ENCODE assay signal across 8 cellular contexts in the genomic region with DNA sequence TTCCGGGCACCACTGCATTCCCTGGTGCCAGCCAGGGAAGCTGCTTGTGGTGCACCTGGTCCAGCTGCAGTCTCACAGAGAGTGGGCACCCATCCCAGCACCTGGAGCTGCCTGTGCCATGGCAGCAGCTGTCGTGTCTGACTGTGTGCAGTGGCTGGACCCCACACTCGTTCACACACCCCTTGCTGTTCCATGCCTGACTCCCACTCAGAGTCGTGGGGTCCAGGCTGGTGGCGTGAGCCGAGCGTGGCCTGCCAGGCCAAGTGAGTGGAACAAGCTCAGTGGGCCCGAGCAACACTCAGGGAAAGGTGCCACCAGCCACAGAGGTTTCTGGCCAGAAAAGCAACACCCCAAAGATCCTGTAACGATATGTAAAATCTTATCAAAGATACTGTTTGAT.
"Had no signal": no experiment of that assay in that cellular context is flagged by ENCODE, and none has a peak within 500 bp of the region (broad histone marks: within the 10 kb centered on the region; RNA-seq: fewer than 3 reads in every experiment).

No MANE protein-coding gene starts in this region.

- H3K27ac ChIP-seq: HL-60 had no signal

- H3K4me3 Mint-ChIP-seq: GM23338, HFFc6, IgD-negative memory B cell had no signal

- H3K27ac Mint-ChIP-seq: GM23338, HFFc6, IgD-negative memory B cell had no signal

- FAIRE-seq: HepG2 had no signal

- H3K36me3 Mint-ChIP-seq: IgD-negative memory B cell had no signal

- DNase-seq: H7, HFFc6 had no signal

- H3K27me3 Mint-ChIP-seq: IgD-negative memory B cell had no signal

- H3K9me3 ChIP-seq: HAP-1 had no signal

- H3K4me2 ChIP-seq: GM23338 had no signal

- H3K4me1 ChIP-seq: HAP-1 had no signal

- H3K4me3 ChIP-seq: GM23338, HAP-1 had no signal

- H2AFZ ChIP-seq: GM23338 had no signal

- ATAC-seq: GM23338, HCT116, HepG2 had no signal

- H3K36me3 ChIP-seq: HAP-1 had no signal
